In genomic region chr10:95391570-95392249, GRCh38 we compare ENCODE assay signal across 8 cellular contexts.
DNase-seq lines count a peak whose midpoint lies in the region; ATAC-seq and TF ChIP-seq lines count a peak whose summit lies in the region.

No MANE protein-coding gene starts in this region.

- H3K36me3 Mint-ChIP-seq in neural progenitor cell: peaks cover 2% of the 10 kb centered on the region

- H3K9me3 Mint-ChIP-seq in neural progenitor cell: no peaks in the 10 kb centered on the region

- H3K27me3 Mint-ChIP-seq in neural progenitor cell (ENCODE audit: insufficient read depth, low read depth): peaks cover 10% of the 10 kb centered on the region

- no peak overlapping the region for H2AFZ ChIP-seq in neural progenitor cell (replicated peaks)

- H3K4me3 ChIP-seq in neural progenitor cell: no peak overlapping the region

- ATAC-seq in GM21576 (IDR thresholded peaks at IDR 0.05; ENCODE audit: unreplicated experiment): no peak
- no peak for ATAC-seq in GM21367 (IDR thresholded peaks at IDR 0.05; ENCODE audit: unreplicated experiment)
- ATAC-seq in HG02610 (IDR thresholded peaks at IDR 0.05; ENCODE audit: unreplicated experiment): no peak

- no peaks in the 10 kb centered on the region for H3F3A ChIP-seq in neural progenitor cell (ENCODE audit: low read depth)

- H3K27me3 ChIP-seq in neural progenitor cell: no peaks in the 10 kb centered on the region

- no peaks in the 10 kb centered on the region for H3K9me3 ChIP-seq in neural progenitor cell (ENCODE audit: low read depth)

- DNase-seq in EL (peak; percentile 21), Kasumi-1 (lab: John Stamatoyannopoulos, UW) (peak; percentile 64 to 71), cerebellar cortex (ENCODE audit: low spot score) (peak; percentile 61), neural progenitor cell (ENCODE audit: low spot score) (peak; percentile 74), SW480 (ENCODE audit: low spot score) (no peak)

- H3K4me1 Mint-ChIP-seq in neural progenitor cell: peaks cover 14% of the 10 kb centered on the region

- no peak overlapping the region for H3K9ac ChIP-seq in neural progenitor cell

- H3K4me3 Mint-ChIP-seq in neural progenitor cell: peak overlapping the region; percentile 30

- TF ChIP-seq CTCF in neural progenitor cell (IDR thresholded peaks at IDR 0.05): peak; percentile 33

- H3K4me1 ChIP-seq in neural progenitor cell: no peaks in the 10 kb centered on the region

- H4K20me1 ChIP-seq in neural progenitor cell (ENCODE audit: low read depth): peaks cover 5% of the 10 kb centered on the region

- no peaks in the 10 kb centered on the region for H3K79me2 ChIP-seq in neural progenitor cell (ENCODE audit: low read depth)

- no peak overlapping the region for H3K4me2 ChIP-seq in neural progenitor cell

- no peak overlapping the region for H3K27ac Mint-ChIP-seq in neural progenitor cell

- H3K36me3 ChIP-seq in neural progenitor cell: no peaks in the 10 kb centered on the region

- H3K27ac ChIP-seq in neural progenitor cell: no peak overlapping the region
